Comparison of ENCODE assay signal across 8 cellular contexts in the genomic region with DNA sequence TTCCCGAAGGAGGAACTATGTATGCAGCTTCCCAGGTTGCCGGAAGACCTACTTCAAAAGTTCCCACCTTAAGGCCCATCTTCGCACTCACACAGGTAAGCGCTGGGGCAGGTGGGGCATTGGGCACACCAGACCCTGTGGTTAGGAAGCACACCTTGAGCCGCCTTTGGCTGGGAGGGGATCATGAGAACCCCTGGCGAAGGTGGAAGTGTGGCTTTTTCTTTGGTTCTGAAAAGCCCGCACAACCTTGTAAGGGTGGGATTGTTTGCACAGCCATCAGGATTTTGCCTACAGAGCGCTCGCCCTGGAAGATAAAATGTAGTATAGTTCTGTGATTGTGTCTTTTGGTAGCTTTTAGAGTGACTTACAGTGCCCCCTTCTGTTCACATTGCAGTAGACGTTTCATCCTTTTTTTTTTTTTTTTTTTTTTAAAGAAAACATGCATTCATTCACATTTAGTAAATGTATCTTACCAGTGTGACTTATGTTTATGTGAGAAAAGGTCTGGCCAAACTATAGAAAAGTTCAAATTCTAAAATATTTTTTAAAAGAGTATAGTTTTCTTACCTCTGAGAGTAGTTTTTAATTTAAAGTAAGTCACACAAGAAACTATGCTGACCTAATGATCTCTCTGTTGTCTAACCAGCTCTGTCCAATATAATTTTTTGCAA. TPM values are rescaled to one million over a fixed set of nuclear protein-coding genes. Genes with fewer than 3 reads are reported as not detected.
DNase-seq lines count a peak whose midpoint lies in the region; ATAC-seq and TF ChIP-seq lines count a peak whose summit lies in the region.

No MANE protein-coding gene starts in this region.

- no peaks in the 10 kb centered on the region for H3K36me3 ChIP-seq in parathyroid adenoma (ENCODE audit: control insufficient read depth, insufficient read depth, low read length)

- H3K36me3 Mint-ChIP-seq in IgD-negative memory B cell, result peaks cover 2% of the 10 kb centered on the region

- no peak overlapping the region for H3K9ac ChIP-seq in parathyroid adenoma

- no peak overlapping the region for H3K4me3 ChIP-seq in parathyroid adenoma (ENCODE audit: low read depth, low read length)

- H3K9me3 ChIP-seq in parathyroid adenoma (ENCODE audit: control insufficient read depth, low read length), result no peaks in the 10 kb centered on the region

- ATAC-seq in HG02884 (IDR thresholded peaks at IDR 0.05; ENCODE audit: unreplicated experiment), result no peak

- H3K79me2 ChIP-seq in parathyroid adenoma, result peaks cover 26% of the 10 kb centered on the region

- peak overlapping the region; percentile 17 for H3K27ac ChIP-seq in parathyroid adenoma

- peaks cover 7 to 24% (median 19%) of the 10 kb centered on the region in 3 donors for H3K4me1 Mint-ChIP-seq in IgD-negative memory B cell

- DNase-seq in DMS53 treated with DMSO at 0.1 percent for 48 hours (lab: John Stamatoyannopoulos, UW; ENCODE audit: unreplicated experiment), result peak; percentile 46
- peak; percentile 19 to 38 for DNase-seq in SHP77 (lab: John Stamatoyannopoulos, UW)
- peak; percentile 45 for DNase-seq in fibroblast of gingiva (ENCODE audit: low read depth)
- no peak for DNase-seq in DMS153 (lab: John Stamatoyannopoulos, UW)
- no peak for DNase-seq in OCI-M2 (lab: John Stamatoyannopoulos, UW; ENCODE audit: unreplicated experiment)

- H3K27me3 ChIP-seq in parathyroid adenoma (ENCODE audit: control insufficient read depth, insufficient read depth, low read length), result no peaks in the 10 kb centered on the region

- H3K27ac Mint-ChIP-seq in IgD-negative memory B cell, result peak overlapping the region in 2 of 3 donors; percentile 55 to 90

- H3K4me3 Mint-ChIP-seq in IgD-negative memory B cell, result peak overlapping the region in 1 of 4 donors; percentile 61

- peak; percentile 65 for TF ChIP-seq CTCF in parathyroid adenoma (IDR thresholded peaks at IDR 0.05)

- H2AFZ ChIP-seq in parathyroid adenoma, result no peak overlapping the region

- H3K4me2 ChIP-seq in parathyroid adenoma (ENCODE audit: low read length), result no peak overlapping the region

- no peaks in the 10 kb centered on the region for H3K27me3 Mint-ChIP-seq in IgD-negative memory B cell

- H3K4me1 ChIP-seq in parathyroid adenoma, result peaks cover 24% of the 10 kb centered on the region

- H3K9me3 Mint-ChIP-seq in IgD-negative memory B cell, result no peaks in the 10 kb centered on the region

RNA-seq across cellular contexts. Expression of a gene that starts 5.3 kb away (rescaled TPM):
- 13.9 TPM for polyA plus RNA-seq in IgD-negative memory B cell

RNA-seq across cellular contexts. Expression of a gene that starts 31.6 kb away (rescaled TPM):
- polyA plus RNA-seq in IgD-negative memory B cell, result not detected

Comparison
In these comparisons a context has a peak if more than half of its experiments do, and no peak if none do; other contexts are left out.
1. DNase-seq: peak in DMS53 treated with DMSO at 0.1 percent for 48 hours (single experiment), SHP77 (2 of 2) and fibroblast of gingiva (single experiment); none in DMS153 (single experiment) and OCI-M2 (single experiment).